8 cellular contexts compared by ENCODE assay signal in the genomic region with DNA sequence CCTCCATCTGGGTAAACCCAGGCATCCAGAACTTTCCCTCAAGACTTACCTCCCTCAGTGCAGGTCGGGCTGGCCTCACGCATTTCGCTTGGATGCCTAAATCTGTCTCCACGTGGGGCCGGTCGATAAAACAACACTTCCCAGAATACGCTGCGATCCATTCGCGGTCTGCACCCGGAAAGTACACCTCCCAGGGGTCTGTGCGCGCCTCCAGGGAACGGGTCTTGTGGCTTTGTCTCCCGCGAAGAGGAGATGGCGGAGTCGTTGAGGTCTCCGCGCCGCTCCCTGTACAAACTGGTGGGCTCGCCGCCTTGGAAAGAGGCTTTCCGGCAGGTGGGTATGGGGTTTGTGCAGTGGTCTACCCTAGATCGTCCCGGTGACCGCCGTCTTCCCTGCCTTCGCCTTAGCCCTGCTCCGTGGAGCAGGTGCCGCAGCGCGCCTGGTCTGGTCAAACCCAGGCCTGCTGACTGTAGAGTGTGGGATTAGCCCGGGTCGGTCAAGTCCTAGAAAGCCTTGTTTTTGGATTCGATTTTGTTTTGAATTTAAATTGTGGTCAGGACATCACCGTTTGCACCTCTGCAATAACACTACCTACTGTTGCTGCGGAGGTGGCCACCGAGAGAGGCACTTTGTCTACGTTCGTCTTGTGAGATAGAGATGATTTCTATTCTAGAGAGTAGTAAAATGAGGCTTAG. TPM values are rescaled to one million over a fixed set of nuclear protein-coding genes. Genes with fewer than 3 reads are reported as not detected.
DNase-seq lines count a peak whose midpoint lies in the region; ATAC-seq, FAIRE-seq and TF ChIP-seq lines count a peak whose summit lies in the region.

A gene with protein sequence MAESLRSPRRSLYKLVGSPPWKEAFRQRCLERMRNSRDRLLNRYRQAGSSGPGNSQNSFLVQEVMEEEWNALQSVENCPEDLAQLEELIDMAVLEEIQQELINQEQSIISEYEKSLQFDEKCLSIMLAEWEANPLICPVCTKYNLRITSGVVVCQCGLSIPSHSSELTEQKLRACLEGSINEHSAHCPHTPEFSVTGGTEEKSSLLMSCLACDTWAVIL (plus strand): TSS at position 224 of the 695 bp plus-strand sequence. CDS start 29 bp downstream, at position 253.

- H3K27ac ChIP-seq in neutrophil (peak within 1 kb of the TSS; percentile 84), suprapubic skin (peak within 1 kb of the TSS; percentile 92)

- no peak for TF ChIP-seq CTCF in neutrophil (IDR thresholded peaks at IDR 0.05)
- TF ChIP-seq CTCF in suprapubic skin (IDR thresholded peaks at IDR 0.05) = no peak

- H3K27me3 ChIP-seq in neutrophil (no peaks in the 10 kb centered on the region), suprapubic skin (no peaks in the 10 kb centered on the region)

- H3K4me1 ChIP-seq in neutrophil (ENCODE audit: control insufficient read depth in 1 of 2, insufficient read depth in 1 of 2, low read depth in 1 of 2, low read length in 1 of 2) = peaks cover 19 to 23% of the 10 kb centered on the region in 2 experiments
- peaks cover 46% of the 10 kb centered on the region for H3K4me1 ChIP-seq in suprapubic skin

- DNase-seq in EL (peak; percentile 89), Kasumi-1 (lab: John Stamatoyannopoulos, UW) (peak; percentile 72 to 80), activated gamma-delta T cell (lab: John Stamatoyannopoulos, UW) (peak; percentile 52), frontal cortex (ENCODE audit: low spot score in 2 of 2) (peak; percentile 72 to 79), suprapubic skin (ENCODE audit: low spot score in 2 of 2) (peak; percentile 92)

- peaks cover 27% of the 10 kb centered on the region for H3K36me3 ChIP-seq in neutrophil
- H3K36me3 ChIP-seq in suprapubic skin = peaks cover 30% of the 10 kb centered on the region

- TF ChIP-seq EP300 in suprapubic skin (IDR thresholded peaks at IDR 0.05) = no peak

- H3K4me3 ChIP-seq in neutrophil (ENCODE audit: low read depth in 1 of 2, low read length in 1 of 2) (peak within 1 kb of the TSS; percentile 68 to 89), suprapubic skin (peak within 1 kb of the TSS; percentile 77)

- H3K9me3 ChIP-seq in neutrophil (no peaks in the 10 kb centered on the region), suprapubic skin (no peaks in the 10 kb centered on the region)

- TF ChIP-seq POLR2A in Raji (IDR thresholded peaks at IDR 0.05; ENCODE audit: insufficient read depth, low read depth, low read length) (peak; percentile 89), suprapubic skin (IDR thresholded peaks at IDR 0.05) (peak; percentile 16 to 29)

- ATAC-seq in GM21786 (IDR thresholded peaks at IDR 0.05; ENCODE audit: unreplicated experiment) = peak; percentile 48

- 1% methylated on average over 20 of the region's 41 CpGs for WGBS in suprapubic skin

- no peak for FAIRE-seq in frontal cortex (lab: Jason Lieb, UNC)

RNA-seq across cellular contexts. Expression of the gene that starts here (rescaled TPM):
- total RNA-seq in frontal cortex (74.6 TPM), suprapubic skin (10 to 100 TPM; 29.2 to 81.7 (median 34.8) TPM)

Comparison
In these comparisons a context has a peak if more than half of its experiments do, and no peak if none do; other contexts are left out.
1. Peak in every context shown above with its lines: DNase-seq, ATAC-seq, H3K4me3 ChIP-seq and H3K27ac ChIP-seq.